ENCODE assay signal across 16 cellular contexts in the genomic region with DNA sequence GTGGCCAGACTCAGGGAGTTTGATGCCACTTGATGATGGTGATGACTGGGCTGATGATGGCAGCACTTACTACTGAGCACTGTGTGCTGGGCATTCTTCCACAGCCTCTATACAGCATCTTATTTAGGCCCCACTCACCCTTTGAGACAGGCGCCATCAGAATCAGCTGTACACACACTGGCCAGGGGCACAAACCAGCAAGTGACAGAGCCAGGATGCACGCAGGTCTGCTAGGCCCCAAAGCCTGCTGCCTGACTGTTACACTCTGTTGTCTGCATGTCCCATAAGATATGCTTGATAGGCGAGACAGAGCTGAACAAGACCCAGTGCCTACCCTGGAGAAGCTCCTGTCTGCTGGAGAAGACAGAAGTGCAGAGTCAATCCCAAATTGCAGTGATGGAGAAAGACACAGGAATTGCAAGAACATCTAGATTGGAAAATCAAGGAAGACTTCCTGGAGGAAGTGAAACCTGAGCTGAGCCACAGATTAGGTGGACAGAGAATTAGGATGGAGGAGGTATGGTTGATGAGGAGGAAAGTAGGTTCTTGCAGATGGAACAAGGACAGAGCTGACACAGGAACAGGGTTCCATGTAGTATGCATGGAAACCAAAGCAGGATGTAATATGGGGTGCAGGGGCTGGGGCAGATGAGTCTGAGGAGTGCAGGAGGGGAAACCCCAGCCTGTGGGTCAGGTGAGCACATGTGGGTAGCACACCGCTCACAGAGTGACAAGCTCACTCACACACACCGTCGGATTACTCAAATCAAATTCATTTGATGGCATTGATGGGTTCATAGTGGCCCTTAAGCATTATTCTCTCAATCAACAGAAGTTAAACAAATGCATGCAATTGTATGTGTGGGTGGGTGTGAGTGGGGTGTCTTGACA.
"Had no signal": no experiment of that assay in that cellular context is flagged by ENCODE, and none has a peak within 500 bp of the region (broad histone marks: within the 10 kb centered on the region; RNA-seq: fewer than 3 reads in every experiment).

No MANE protein-coding gene starts in this region.

- H3K4me3 ChIP-seq: gastroesophageal sphincter, ovary, testis, upper lobe of right lung had no signal

- H3K4me3 Mint-ChIP-seq: endodermal cell; neural crest cell; stimulated activated naive CD8-positive, alpha-beta T cell treated with anti-CD3 and anti-CD28 coated beads, Interleukin-15, Interleukin-2, amounts not matched to agents 100 ng/mL and 50 ng/mL, for 24 hours had no signal

- FAIRE-seq: astrocyte, islet of Langerhans had no signal

- H3K9me3 ChIP-seq: gastroesophageal sphincter, ovary, testis, upper lobe of right lung had no signal

- H3K27me3 ChIP-seq: gastroesophageal sphincter, ovary, testis, upper lobe of right lung had no signal

- DNase-seq: activated CD4-positive, CD25-positive, alpha-beta regulatory T cell treated with anti-CD3 and anti-CD28 coated beads, Interleukin-2, amount 50 U/mL, for 72 hours; activated CD8-positive, alpha-beta memory T cell treated with anti-CD3 and anti-CD28 coated beads for 24 hours; activated effector memory CD4-positive, alpha-beta T cell treated with anti-CD3 and anti-CD28 coated beads, Interleukin-2, amount 50 U/mL, for 16 hours; endodermal cell; erythroblast; ovary; stimulated activated CD4-positive, alpha-beta T cell treated with anti-CD3 and anti-CD28 coated beads, Interleukin-12 subunit alpha, Interleukin-12 subunit beta, amount 100 ng/mL, for 4 hours; stimulated activated CD4-positive, alpha-beta T cell treated with anti-CD3 and anti-CD28 coated beads, Interleukin-2, amount 100 ng/mL, for 48 hours; T-helper 9 cell; testis; upper lobe of right lung had no signal

- H3K27me3 Mint-ChIP-seq: stimulated activated naive CD8-positive, alpha-beta T cell treated with anti-CD3 and anti-CD28 coated beads, Interleukin-15, Interleukin-2, amounts not matched to agents 100 ng/mL and 50 ng/mL, for 24 hours had no signal

- H3K27ac Mint-ChIP-seq: endodermal cell; stimulated activated naive CD8-positive, alpha-beta T cell treated with anti-CD3 and anti-CD28 coated beads, Interleukin-15, Interleukin-2, amounts not matched to agents 100 ng/mL and 50 ng/mL, for 24 hours had no signal

- H3K27ac ChIP-seq: gastroesophageal sphincter, ovary, testis, upper lobe of right lung had no signal

- ATAC-seq: gastroesophageal sphincter, upper lobe of right lung had no signal

- H3K36me3 ChIP-seq: ovary, upper lobe of right lung had no signal

- H3K4me1 ChIP-seq: gastroesophageal sphincter, testis, upper lobe of right lung had no signal

- H3K9me3 Mint-ChIP-seq: endodermal cell; neural crest cell; stimulated activated naive CD8-positive, alpha-beta T cell treated with anti-CD3 and anti-CD28 coated beads, Interleukin-15, Interleukin-2, amounts not matched to agents 100 ng/mL and 50 ng/mL, for 24 hours had no signal
